In the genomic region with DNA sequence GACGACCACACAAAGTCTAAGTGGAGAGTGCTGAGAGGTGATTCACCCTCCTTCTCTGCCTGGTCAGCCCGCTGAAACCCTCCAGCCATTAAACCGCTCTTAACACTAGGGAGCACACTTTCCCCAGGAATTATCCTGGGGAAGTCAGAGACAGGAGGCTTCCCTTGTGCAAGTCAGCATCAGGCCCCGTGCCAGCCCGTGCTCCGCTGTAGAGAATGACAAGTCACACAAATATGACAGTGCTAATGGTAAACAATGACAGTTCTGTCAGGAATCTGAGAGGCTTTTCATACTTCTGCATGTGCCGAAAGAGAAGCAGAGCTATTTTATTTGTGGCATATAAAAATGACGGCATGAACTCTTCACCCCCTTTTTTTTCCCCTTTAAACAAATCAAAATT, we compare ENCODE assay signal across 10 cellular contexts.
DNase-seq lines count a peak whose midpoint lies in the region; ATAC-seq and TF ChIP-seq lines count a peak whose summit lies in the region.
"Had no signal": no experiment of that assay in that cellular context is flagged by ENCODE, and none has a peak within 500 bp of the region (broad histone marks: within the 10 kb centered on the region; RNA-seq: fewer than 3 reads in every experiment).

No MANE protein-coding gene starts in this region.

- no peak for TF ChIP-seq POLR2A in suprapubic skin (IDR thresholded peaks at IDR 0.05)

- no peaks in the 10 kb centered on the region for H3K36me3 ChIP-seq in colonic mucosa
- H3K36me3 ChIP-seq in suprapubic skin = no peaks in the 10 kb centered on the region
- H3K36me3 ChIP-seq: BLaER1 treated with 17β-estradiol and CSF1 and Interleukin-3, amounts not matched to agents 10 nM and 100 nM had no signal

- no peak for ATAC-seq in HG02852 (IDR thresholded peaks at IDR 0.05; ENCODE audit: unreplicated experiment)

- H3K4me3 ChIP-seq in colonic mucosa = no peak overlapping the region
- H3K4me3 ChIP-seq in suprapubic skin = no peak overlapping the region
- H3K4me3 ChIP-seq: BLaER1 treated with 17β-estradiol and CSF1 and Interleukin-3, amounts not matched to agents 10 nM and 100 nM had no signal

- WGBS in suprapubic skin = 1% methylated on average over 8 of the region's 8 CpGs

- intact Hi-C loops in colonic mucosa (cut with DNase I) = no loop called here

- DNase-seq in NCI-H2196 (lab: John Stamatoyannopoulos, UW; ENCODE audit: unreplicated experiment) = peak; percentile 10
- DNase-seq in NCI-H2196 treated with DMSO at 0.1 percent for 48 hours (lab: John Stamatoyannopoulos, UW; ENCODE audit: unreplicated experiment) = no peak
- DNase-seq in NCI-H748 (lab: John Stamatoyannopoulos, UW; ENCODE audit: unreplicated experiment) = peak; percentile 71
- peak; percentile 33 for DNase-seq in colonic mucosa
- peak; percentile 99 for DNase-seq in kidney tubule cell (ENCODE audit: low spot score)
- DNase-seq in suprapubic skin (ENCODE audit: low spot score in 2 of 2) = peak; percentile 91
- DNase-seq in activated CD8-positive, alpha-beta memory T cell treated with anti-CD3 and anti-CD28 coated beads, Interleukin-2, amount 50 U/mL, for 48 hours = no peak
- DNase-seq: activated B cell treated with CpG ODN at 0.5 μM for 24 hours had no signal

- H3K4me1 ChIP-seq in colonic mucosa (no peaks in the 10 kb centered on the region), suprapubic skin (peaks cover 13% of the 10 kb centered on the region)
- H3K4me1 ChIP-seq: BLaER1 treated with 17β-estradiol and CSF1 and Interleukin-3, amounts not matched to agents 10 nM and 100 nM had no signal

- no peaks in the 10 kb centered on the region for H3K9me3 ChIP-seq in colonic mucosa
- H3K9me3 ChIP-seq in suprapubic skin = no peaks in the 10 kb centered on the region
- H3K9me3 ChIP-seq: BLaER1 treated with 17β-estradiol and CSF1 and Interleukin-3, amounts not matched to agents 10 nM and 100 nM had no signal

- no peak for TF ChIP-seq EP300 in suprapubic skin (IDR thresholded peaks at IDR 0.05)

- H3K27ac ChIP-seq in colonic mucosa (no peak overlapping the region), suprapubic skin (no peak overlapping the region)
- H3K27ac ChIP-seq: BLaER1 treated with 17β-estradiol and CSF1 and Interleukin-3, amounts not matched to agents 10 nM and 100 nM had no signal

- H3K9ac ChIP-seq in colonic mucosa (ENCODE audit: low read depth in 2 of 2, low read length in 2 of 2) = no peak overlapping the region
- H3K9ac ChIP-seq: BLaER1 treated with 17β-estradiol and CSF1 and Interleukin-3, amounts not matched to agents 10 nM and 100 nM had no signal

- TF ChIP-seq CTCF in colonic mucosa (IDR thresholded peaks at IDR 0.05) (no peak), suprapubic skin (IDR thresholded peaks at IDR 0.05) (peak in 1 of 2 donors; percentile 21)

- H3K27me3 ChIP-seq in colonic mucosa = no peaks in the 10 kb centered on the region
- H3K27me3 ChIP-seq in suprapubic skin = no peaks in the 10 kb centered on the region
- H3K27me3 ChIP-seq: BLaER1 treated with 17β-estradiol and CSF1 and Interleukin-3, amounts not matched to agents 10 nM and 100 nM had no signal

Comparison
In these comparisons a context has a peak if more than half of its experiments do, and no peak if none do; other contexts are left out.
1. DNase-seq: peak in NCI-H2196 (single experiment), NCI-H748 (single experiment), colonic mucosa (single experiment), kidney tubule cell (single experiment) and suprapubic skin (2 of 2); none in NCI-H2196 treated with DMSO at 0.1 percent for 48 hours (single experiment) and activated CD8-positive, alpha-beta memory T cell treated with anti-CD3 and anti-CD28 coated beads, Interleukin-2, amount 50 U/mL, for 48 hours (single experiment).